In the genomic region with DNA sequence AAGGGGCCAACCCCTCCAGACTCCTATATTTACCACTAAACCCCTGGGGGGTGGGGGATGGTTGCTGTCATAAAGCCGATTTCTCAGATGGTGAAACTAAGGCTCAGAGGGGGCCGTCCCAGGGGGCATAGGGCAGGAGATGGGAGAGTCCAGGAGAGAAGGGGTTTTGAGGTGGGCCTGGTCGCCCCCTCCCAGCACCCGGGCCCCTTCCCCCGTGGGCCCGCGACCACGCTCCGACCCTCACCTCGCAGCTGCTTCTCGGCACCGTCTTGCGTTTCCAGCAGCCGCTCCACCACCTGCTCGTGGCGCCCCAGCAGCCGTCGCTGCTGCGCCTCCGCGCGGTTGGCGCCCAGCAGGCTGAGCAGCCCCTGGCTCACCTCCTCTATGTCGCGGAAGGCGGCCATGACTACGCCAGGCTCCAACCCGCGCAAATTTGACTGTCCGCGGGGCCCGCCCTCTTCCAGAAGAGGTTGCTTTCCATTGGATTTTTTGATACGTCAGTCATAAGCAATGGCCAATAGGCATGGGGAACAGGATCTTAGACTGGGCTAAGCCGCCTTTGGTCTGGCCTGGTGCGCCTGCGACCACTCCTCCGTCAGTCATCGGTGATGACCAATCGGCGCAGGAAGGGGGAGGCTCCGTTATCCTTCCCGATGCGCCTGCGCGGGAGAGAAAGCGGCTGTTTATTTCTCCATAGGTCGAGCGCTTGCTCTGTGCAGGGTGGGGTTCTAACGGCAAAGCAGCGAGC, we compare ENCODE assay signal across 8 cellular contexts. TPM values are rescaled to one million over a fixed set of nuclear protein-coding genes. Genes with fewer than 3 reads are reported as not detected.
DNase-seq lines count a peak whose midpoint lies in the region; ATAC-seq, FAIRE-seq and TF ChIP-seq lines count a peak whose summit lies in the region.

A gene with protein sequence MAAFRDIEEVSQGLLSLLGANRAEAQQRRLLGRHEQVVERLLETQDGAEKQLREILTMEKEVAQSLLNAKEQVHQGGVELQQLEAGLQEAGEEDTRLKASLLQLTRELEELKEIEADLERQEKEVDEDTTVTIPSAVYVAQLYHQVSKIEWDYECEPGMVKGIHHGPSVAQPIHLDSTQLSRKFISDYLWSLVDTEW (minus strand): TSS at position 410 of the 748 bp plus-strand sequence. CDS start 6 bp downstream, at position 404.

- DNase-seq in GM12892 (ENCODE audit: insufficient read length) (peak; percentile 100), NCI-H146 (lab: John Stamatoyannopoulos, UW) (peak; percentile 99), T-helper 1 cell (peak; percentile 78 to 98 (median 83)), amniotic epithelial cell (ENCODE audit: low read depth) (peak; percentile 98), heart right ventricle (peak; percentile 96), posterior cingulate gyrus (peak; percentile 96 to 100 (median 98)), upper lobe of right lung (peak; percentile 96)

- intact Hi-C loops in heart right ventricle (cut with DNase I) (loop anchor here in 4 of 10 donors (5.0 kb wide), 2 partner anchors 37 to 42 kb away; a partner anchor contains a TSS), posterior cingulate gyrus (cut with DNase I) (no loop called here), upper lobe of right lung (cut with DNase I) (no loop called here)

- H3K4me3 ChIP-seq in heart right ventricle: peak within 1 kb of the TSS in 9 of 10 donors; percentile 38 to 80 (median 54)
- peak within 1 kb of the TSS; percentile 60 for H3K4me3 ChIP-seq in upper lobe of right lung

- 0% methylated on average over 50 of the region's 50 CpGs for WGBS in heart right ventricle, 2 donors

- H3K9me3 ChIP-seq in heart right ventricle (peaks cover 0 to 5% (median 0%) of the 10 kb centered on the region in 11 donors), upper lobe of right lung (no peaks in the 10 kb centered on the region)

- peak in 2 of 9 donors; percentile 12 to 20 for TF ChIP-seq CTCF in heart right ventricle (IDR thresholded peaks at IDR 0.05)
- TF ChIP-seq CTCF in upper lobe of right lung (IDR thresholded peaks at IDR 0.05): no peak

- peak; percentile 98 for FAIRE-seq in GM12892 (lab: Jason Lieb, UNC)

- peak within 1 kb of the TSS in 9 of 10 donors; percentile 57 to 89 (median 72) for H3K27ac ChIP-seq in heart right ventricle
- H3K27ac ChIP-seq in upper lobe of right lung: peak within 1 kb of the TSS; percentile 69

- peaks cover 10 to 73% (median 43%) of the 10 kb centered on the region in 9 donors for H3K4me1 ChIP-seq in heart right ventricle
- peaks cover 57% of the 10 kb centered on the region for H3K4me1 ChIP-seq in upper lobe of right lung

- H3K36me3 ChIP-seq in heart right ventricle (no peaks in the 10 kb centered on the region), upper lobe of right lung (no peaks in the 10 kb centered on the region)

- ATAC-seq in HG02852 (IDR thresholded peaks at IDR 0.05; ENCODE audit: unreplicated experiment): peak; percentile 97
- ATAC-seq in heart right ventricle: peak; percentile 91 to 96 (median 94)
- peak; percentile 97 for ATAC-seq in upper lobe of right lung

- H3K27me3 ChIP-seq in heart right ventricle (no peaks in the 10 kb centered on the region), upper lobe of right lung (no peaks in the 10 kb centered on the region)

- peak; percentile 84 for TF ChIP-seq POLR2A in GM12892 (IDR thresholded peaks at IDR 0.05; ENCODE audit: low read depth, low read length)

RNA-seq across cellular contexts. Expression of the gene that starts here (rescaled TPM):
- 20.6 TPM for polyA plus RNA-seq in GM12892 (2012; ENCODE audit: missing spikeins)
- total RNA-seq in heart right ventricle (1 to 10 TPM; 1.6 to 8.5 (median 3.2) TPM), upper lobe of right lung (1.1 TPM)
- polyA plus RNA-seq in heart right ventricle: 1 to 10 TPM in 1 of 2 donors, under 1 TPM in 1; 0.93 to 5.9 TPM

Comparison
In these comparisons a context has a peak if more than half of its experiments do, and no peak if none do; other contexts are left out.
1. Peak in every context shown above with its lines: DNase-seq, ATAC-seq, H3K4me3 ChIP-seq and H3K27ac ChIP-seq.